In genomic region chr10:47376522-47377220, GRCh38 we compare ENCODE assay signal across 25 cellular contexts. TPM values are rescaled to one million over a fixed set of nuclear protein-coding genes. Genes with fewer than 3 reads are reported as not detected.
A peak's percentile ranks its signal among the peaks of the same experiment; 100 is the strongest.
DNase-seq lines count a peak whose midpoint lies in the region; ATAC-seq, FAIRE-seq and TF ChIP-seq lines count a peak whose summit lies in the region.
"Had no signal": no experiment of that assay in that cellular context is flagged by ENCODE, and none has a peak within 500 bp of the region (broad histone marks: within the 10 kb centered on the region; RNA-seq: fewer than 3 reads in every experiment).

No MANE protein-coding gene starts in this region.

- H3K4me1 ChIP-seq in SJCRH30 (peaks cover 15% of the 10 kb centered on the region), endothelial cell of umbilical vein (ENCODE audit: control insufficient read depth, extremely low read depth, insufficient read depth, low read length) (no peaks in the 10 kb centered on the region), lower lobe of right lung (peaks cover 5% of the 10 kb centered on the region)
- H3K4me1 ChIP-seq: foreskin keratinocyte had no signal

- POLR2A ChIA-PET in endothelial cell of umbilical vein (lab: Charles Lee), result no interaction called here

- DNase-seq in activated T-cell treated with anti-CD3 and anti-CD28 coated beads, Interleukin-2, amount 50 U/mL, for 48 hours, result peak; percentile 5 to 13
- DNase-seq in activated T-cell treated with anti-CD3 and anti-CD28 coated beads for 4 hours, result no peak
- DNase-seq in SJCRH30, result no peak
- DNase-seq in endothelial cell of umbilical vein (ENCODE audit: low read depth, low spot score), result no peak
- peak; percentile 14 for DNase-seq in ureter (ENCODE audit: low spot score)
- no peak for DNase-seq in SW 1271 (lab: John Stamatoyannopoulos, UW)
- no peak for DNase-seq in middle frontal gyrus (ENCODE audit: extremely low spot score, low spot score)
- DNase-seq in lower lobe of right lung, result no peak
- DNase-seq: ACHN; activated CD4-positive, alpha-beta T cell treated with anti-CD3 and anti-CD28 coated beads, Interleukin-2, amount 50 U/mL, for 4 hours; activated naive CD8-positive, alpha-beta T cell treated with anti-CD3 and anti-CD28 coated beads for 36 hours; foreskin keratinocyte; KG1; kidney; stimulated activated CD4-positive, alpha-beta T cell treated with anti-CD3 and anti-CD28 coated beads, Interleukin-4, amount 100 ng/mL, for 1 hour; uterus had no signal

- H3K27me3 ChIP-seq in SJCRH30 (no peaks in the 10 kb centered on the region), endothelial cell of umbilical vein (ENCODE audit: control insufficient read depth in 2 of 2, insufficient read depth in 2 of 2, low read length in 2 of 2) (peaks cover 15 to 19% of the 10 kb centered on the region in 2 experiments), lower lobe of right lung (ENCODE audit: low read depth) (peaks cover 3% of the 10 kb centered on the region)
- H3K27me3 ChIP-seq: foreskin keratinocyte, uterus had no signal

- dilution Hi-C loops in endothelial cell of umbilical vein (cut with MboI; ENCODE audit: extremely low pct_ligation_motif_present, low sequenced_read_pairs), result no loop called here

- FAIRE-seq in endothelial cell of umbilical vein (lab: Jason Lieb, UNC), result no peak
- FAIRE-seq: kidney had no signal

- no peak overlapping the region for H2AFZ ChIP-seq in endothelial cell of umbilical vein (ENCODE audit: low read depth, low read length)

- H3K4me2 ChIP-seq in endothelial cell of umbilical vein (ENCODE audit: insufficient read depth, low read length), result no peak overlapping the region

- intact Hi-C loops in endothelial cell of umbilical vein (cut with micrococcal nuclease) (no loop called here), lower lobe of right lung (cut with DNase I) (no loop called here)

- TF ChIP-seq CTCF in endothelial cell of umbilical vein (IDR thresholded peaks at IDR 0.05; ENCODE audit: extremely low read depth in 1 of 2, insufficient read depth in 1 of 2, low read depth in 1 of 2, low read length in 2 of 2) (no peak), lower lobe of right lung (IDR thresholded peaks at IDR 0.05) (no peak)

- no peaks in the 10 kb centered on the region for H3K79me2 ChIP-seq in endothelial cell of umbilical vein (ENCODE audit: control insufficient read depth, insufficient read depth, low read length)

- no peak for TF ChIP-seq POLR2A in endothelial cell of umbilical vein (IDR thresholded peaks at IDR 0.05; ENCODE audit: low read depth, low read length)

- CTCF ChIA-PET in endothelial cell of umbilical vein (lab: Charles Lee), result interaction anchor here (0.9 kb wide), 1 partner anchor 16 kb away, joined by 3 read pairs; no protein-coding TSS in a partner anchor

- H3K4me3 ChIP-seq in SJCRH30 (no peak overlapping the region; the same call in 1 of the 2 replicates), endothelial cell of umbilical vein (replicated peaks in 1 of 3; ENCODE audit: insufficient read depth in 1 of 3, low read depth in 1 of 3, low read length in 3 of 3) (no peak overlapping the region), lower lobe of right lung (no peak overlapping the region)
- H3K4me3 ChIP-seq: psoas muscle, skin epidermis, uterus had no signal

- BruUV-seq in endothelial cell of umbilical vein (replicated peaks; lab: Mats Ljungman, UMichigan), result no TSS peak

- peak overlapping the region; percentile 80 for H3K27ac ChIP-seq in SJCRH30
- no peak overlapping the region for H3K27ac ChIP-seq in endothelial cell of umbilical vein (ENCODE audit: insufficient read depth, low read depth, low read length)
- no peak overlapping the region for H3K27ac ChIP-seq in lower lobe of right lung
- H3K27ac ChIP-seq: foreskin keratinocyte, psoas muscle, skin epidermis, uterus had no signal

- H3K9me1 ChIP-seq in endothelial cell of umbilical vein (replicated peaks; ENCODE audit: control insufficient read depth, extremely low read depth, insufficient read depth, low read length), result no peaks in the 10 kb centered on the region

- H3K9ac ChIP-seq in endothelial cell of umbilical vein (replicated peaks; ENCODE audit: extremely low read depth, insufficient read depth, low read length), result no peak overlapping the region

- H4K20me1 ChIP-seq in endothelial cell of umbilical vein (replicated peaks; ENCODE audit: control insufficient read depth, extremely low read depth, insufficient read depth, low read length), result no peaks in the 10 kb centered on the region

- H3K36me3 ChIP-seq in SJCRH30 (no peaks in the 10 kb centered on the region), endothelial cell of umbilical vein (ENCODE audit: control insufficient read depth in 2 of 2, extremely low read depth in 1 of 2, insufficient read depth in 2 of 2, low read length in 2 of 2) (no peaks in the 10 kb centered on the region), lower lobe of right lung (no peaks in the 10 kb centered on the region)
- H3K36me3 ChIP-seq: uterus had no signal

- H3K9me3 ChIP-seq in SJCRH30 (replicated peaks), result no peaks in the 10 kb centered on the region
- no peaks in the 10 kb centered on the region for H3K9me3 ChIP-seq in endothelial cell of umbilical vein (replicated peaks; ENCODE audit: control insufficient read depth, insufficient read depth, low read length)
- H3K9me3 ChIP-seq in lower lobe of right lung, result no peaks in the 10 kb centered on the region
- H3K9me3 ChIP-seq: psoas muscle, uterus had no signal

- no peak for ATAC-seq in lower lobe of right lung

TF ChIP-seq in endothelial cell of umbilical vein, 7 proteins besides CTCF, POLR2A, EP300 and RAD21:
- TF ChIP-seq EZH2 (IDR thresholded peaks at IDR 0.05; ENCODE audit: borderline replicate concordance, low read depth, low read length, severe bottlenecking) (peak; percentile 41), GATA2 (IDR thresholded peaks at IDR 0.05; ENCODE audit: insufficient read depth, insufficient read length, low read depth, low read length) (no peak)

RNA-seq across cellular contexts. Expression of gene ZNF488, which starts 7.4 kb away (rescaled TPM):
- 2.6 and 2.7 TPM in 2 replicates for total RNA-seq in SJCRH30 (2014; rRNA removed; shearing (Covaris generic))
- 0.28 and 0.38 TPM in 2 replicates for total RNA-seq in endothelial cell of umbilical vein
- 0.14 and 0.21 TPM in 2 replicates for polyA plus RNA-seq in endothelial cell of umbilical vein
- 0.16 and 0.19 TPM in 2 replicates for polyA plus RNA-seq in endothelial cell of umbilical vein (2011; cell fraction: cytosol; rRNA removed)
- polyA plus RNA-seq in endothelial cell of umbilical vein (2011; cell fraction: nucleus; rRNA removed), result 0.14 TPM in 1 of 2 replicates, not detected in the other
- polyA plus RNA-seq in endothelial cell of umbilical vein (2012), result 0.15 TPM in 1 of 2 replicates, not detected in the other
- 0.08 and 0.41 TPM in 2 replicates for polyA minus RNA-seq in endothelial cell of umbilical vein
- polyA minus RNA-seq in endothelial cell of umbilical vein (2011; cell fraction: cytosol; rRNA and poly(A)+ RNA removed), result 0.61 TPM
- 0.14 TPM in 1 of 2 replicates, not detected in the other for polyA minus RNA-seq in endothelial cell of umbilical vein (2011; cell fraction: nucleus; rRNA and poly(A)+ RNA removed)
- total RNA-seq in ureter, result 1.8 TPM
- total RNA-seq in lower lobe of right lung, result 0.38 TPM
- total RNA-seq: activated T-helper 1 cell treated with anti-CD3 and anti-CD28 coated beads, Interleukin-12 subunit alpha, Interleukin-12 subunit beta, Interleukin-2, Interleukin-4 antibody, amounts not matched to agents 30 ng/mL and 10 ng/mL and 1 ng/mL, durations not matched to agents 14 hours and 24 hours and 36 hours; CD4-positive, alpha-beta memory T cell had no signal

RNA-seq across cellular contexts. Expression of gene RBP3, which starts 28.5 kb away (rescaled TPM):
- total RNA-seq in SJCRH30 (2014; rRNA removed; shearing (Covaris generic)), result not detected in 2 replicates
- total RNA-seq in endothelial cell of umbilical vein (not detected in 2 replicates), ureter (not detected), lower lobe of right lung (not detected)
- polyA plus RNA-seq in endothelial cell of umbilical vein, result not detected in 2 replicates
- polyA plus RNA-seq in endothelial cell of umbilical vein (2011; cell fraction: cytosol; rRNA removed), result not detected in 2 replicates
- not detected in 2 replicates for polyA plus RNA-seq in endothelial cell of umbilical vein (2011; cell fraction: nucleus; rRNA removed)
- not detected in 2 replicates for polyA plus RNA-seq in endothelial cell of umbilical vein (2012)
- polyA minus RNA-seq in endothelial cell of umbilical vein, result not detected in 2 replicates
- polyA minus RNA-seq in endothelial cell of umbilical vein (2011; cell fraction: cytosol; rRNA and poly(A)+ RNA removed), result not detected
- not detected in 2 replicates for polyA minus RNA-seq in endothelial cell of umbilical vein (2011; cell fraction: nucleus; rRNA and poly(A)+ RNA removed)
- total RNA-seq: activated naive CD8-positive, alpha-beta T cell treated with anti-CD3 and anti-CD28 coated beads for 36 hours; activated T-helper 1 cell treated with anti-CD3 and anti-CD28 coated beads, Interleukin-12 subunit alpha, Interleukin-12 subunit beta, Interleukin-2, Interleukin-4 antibody, amounts not matched to agents 30 ng/mL and 10 ng/mL and 1 ng/mL, durations not matched to agents 14 hours and 24 hours and 36 hours; CD4-positive, alpha-beta memory T cell; epithelial cell of proximal tubule; foreskin keratinocyte; kidney; mesothelial cell of epicardium; neural crest cell; OCI-LY7; psoas muscle; uterus had no signal
- polyA plus RNA-seq: CD4-positive, alpha-beta memory T cell; foreskin keratinocyte; psoas muscle had no signal

RNA-seq across cellular contexts. Expression of gene GDF2, which starts 54.4 kb away (rescaled TPM):
- total RNA-seq in SJCRH30 (2014; rRNA removed; shearing (Covaris generic)), result not detected in 2 replicates
- not detected in 2 replicates for total RNA-seq in endothelial cell of umbilical vein
- not detected in 2 replicates for polyA plus RNA-seq in endothelial cell of umbilical vein
- polyA plus RNA-seq in endothelial cell of umbilical vein (2011; cell fraction: cytosol; rRNA removed), result not detected in 2 replicates
- not detected in 2 replicates for polyA plus RNA-seq in endothelial cell of umbilical vein (2011; cell fraction: nucleus; rRNA removed)
- not detected in 2 replicates for polyA plus RNA-seq in endothelial cell of umbilical vein (2012)
- polyA minus RNA-seq in endothelial cell of umbilical vein, result not detected in 2 replicates
- polyA minus RNA-seq in endothelial cell of umbilical vein (2011; cell fraction: cytosol; rRNA and poly(A)+ RNA removed), result not detected
- polyA minus RNA-seq in endothelial cell of umbilical vein (2011; cell fraction: nucleus; rRNA and poly(A)+ RNA removed), result not detected in 2 replicates
- total RNA-seq in ureter, result not detected
- not detected for total RNA-seq in lower lobe of right lung
- total RNA-seq: activated naive CD8-positive, alpha-beta T cell treated with anti-CD3 and anti-CD28 coated beads for 36 hours; activated T-helper 1 cell treated with anti-CD3 and anti-CD28 coated beads, Interleukin-12 subunit alpha, Interleukin-12 subunit beta, Interleukin-2, Interleukin-4 antibody, amounts not matched to agents 30 ng/mL and 10 ng/mL and 1 ng/mL, durations not matched to agents 14 hours and 24 hours and 36 hours; CD4-positive, alpha-beta memory T cell; epithelial cell of proximal tubule; foreskin keratinocyte; HT-29; kidney; mesothelial cell of epicardium; neural crest cell; OCI-LY7; psoas muscle; uterus had no signal
- polyA plus RNA-seq: CD4-positive, alpha-beta memory T cell; foreskin keratinocyte; psoas muscle had no signal

Comparison
In these comparisons a context has a peak if more than half of its experiments do, and no peak if none do; other contexts are left out.
1. DNase-seq: peak in activated T-cell treated with anti-CD3 and anti-CD28 coated beads, Interleukin-2, amount 50 U/mL, for 48 hours (2 of 2) and ureter (single experiment); none in activated T-cell treated with anti-CD3 and anti-CD28 coated beads for 4 hours (single experiment), SJCRH30 (0 of 2), endothelial cell of umbilical vein (single experiment), SW 1271 (0 of 2), middle frontal gyrus (single experiment) and lower lobe of right lung (single experiment).